ENCODE assay signal across 8 cellular contexts in genomic region chr4:2416564-2417195, GRCh38. TPM values are rescaled to one million over a fixed set of nuclear protein-coding genes. Genes with fewer than 3 reads are reported as not detected.
A peak's percentile ranks its signal among the peaks of the same experiment; 100 is the strongest.
DNase-seq lines count a peak whose midpoint lies in the region; ATAC-seq and TF ChIP-seq lines count a peak whose summit lies in the region.

No MANE protein-coding gene starts in this region.

- intact Hi-C loops in uterus (cut with DNase I; ENCODE audit: low total_unique reads) (loop anchor here (5.0 kb wide), 1 partner anchor 526 kb away; no protein-coding TSS in a partner anchor), body of pancreas (cut with DNase I) (no loop called here)

- H3K9me3 ChIP-seq in Peyer's patch (no peaks in the 10 kb centered on the region), uterus (no peaks in the 10 kb centered on the region), body of pancreas (no peaks in the 10 kb centered on the region)

- H3K4me1 Mint-ChIP-seq in mesothelial cell of epicardium: peaks cover 15% of the 10 kb centered on the region

- TF ChIP-seq CTCF in AG10803 (conservative IDR thresholded peaks at IDR 0.05; ENCODE audit: low read length) (no peak), Peyer's patch (IDR thresholded peaks at IDR 0.05) (no peak), mesothelial cell of epicardium (IDR thresholded peaks at IDR 0.05; ENCODE audit: unreplicated experiment) (no peak), uterus (IDR thresholded peaks at IDR 0.05) (no peak), body of pancreas (IDR thresholded peaks at IDR 0.05) (no peak)

- H3K27ac Mint-ChIP-seq in mesothelial cell of epicardium: no peak overlapping the region

- peak overlapping the region; percentile 24 for H3K4me3 Mint-ChIP-seq in mesothelial cell of epicardium

- H3K27me3 ChIP-seq in Peyer's patch: no peaks in the 10 kb centered on the region
- peaks cover 0 to 13% of the 10 kb centered on the region in 2 donors for H3K27me3 ChIP-seq in uterus
- no peaks in the 10 kb centered on the region for H3K27me3 ChIP-seq in body of pancreas

- no peaks in the 10 kb centered on the region for H3K9me3 Mint-ChIP-seq in mesothelial cell of epicardium

- TF ChIP-seq POLR2A in Peyer's patch (IDR thresholded peaks at IDR 0.05) (peak; percentile 26 to 29), uterus (IDR thresholded peaks at IDR 0.05) (no peak), body of pancreas (IDR thresholded peaks at IDR 0.05) (no peak)

- H3K27ac ChIP-seq in Peyer's patch (peak overlapping the region; percentile 39 to 88 (median 58)), cingulate gyrus (ENCODE audit: low read depth, low read length) (peak overlapping the region; percentile 16), uterus (peak overlapping the region in 1 of 2 donors; percentile 4), body of pancreas (peak overlapping the region in 1 of 4 donors; percentile 14)

- H3K4me3 ChIP-seq in AG10803 (ENCODE audit: low read length) (peak overlapping the region; percentile 63), Peyer's patch (peak overlapping the region; percentile 51 to 96 (median 80)), uterus (peak overlapping the region; percentile 15 to 33), body of pancreas (no peak overlapping the region)

- no peaks in the 10 kb centered on the region for H3K36me3 ChIP-seq in Peyer's patch
- no peaks in the 10 kb centered on the region for H3K36me3 ChIP-seq in uterus
- no peaks in the 10 kb centered on the region for H3K36me3 ChIP-seq in body of pancreas (replicated peaks in 1 of 2; ENCODE audit: insufficient read depth in 1 of 2, low read depth in 2 of 2)

- WGBS in body of pancreas, 2 donors: 26 to 72% methylated on average over 27 to 53 of the region's 53 CpGs

- H3K4me1 ChIP-seq in Peyer's patch (peaks cover 0 to 55% (median 27%) of the 10 kb centered on the region in 4 donors), uterus (peaks cover 0 to 4% of the 10 kb centered on the region in 2 donors), body of pancreas (peaks cover 46% of the 10 kb centered on the region)

- DNase-seq in AG10803 (ENCODE audit: low read depth) (peak; percentile 29), Peyer's patch (peak in 2 of 3 donors; percentile 73 to 75), mesothelial cell of epicardium (ENCODE audit: low spot score in 2 of 2, unreplicated experiment in 2 of 2) (no peak), uterus (no peak), body of pancreas (no peak)

- ATAC-seq in body of pancreas: no peak
- no peak for ATAC-seq in GM18498 (IDR thresholded peaks at IDR 0.05; ENCODE audit: unreplicated experiment)
- ATAC-seq in GM21619 (IDR thresholded peaks at IDR 0.05; ENCODE audit: unreplicated experiment): no peak

- H3K36me3 Mint-ChIP-seq in mesothelial cell of epicardium: no peaks in the 10 kb centered on the region

- peaks cover 89% of the 10 kb centered on the region for H3K27me3 Mint-ChIP-seq in mesothelial cell of epicardium (ENCODE audit: low read depth)

RNA-seq across cellular contexts. Expression of gene ZFYVE28, which starts 1.8 kb away (rescaled TPM):
- total RNA-seq in Peyer's patch: 100 to 1,000 TPM in 1 of 4 donors, 10 to 100 TPM in 3; 20.6 to 153 (median 63.2) TPM
- 0.38 to 0.51 TPM (median 0.45 TPM) in 3 replicates for total RNA-seq in mesothelial cell of epicardium
- 10 to 100 TPM in 3 of 4 donors, 1 to 10 TPM in 1; 5.4 to 16.7 (median 13.4) TPM for total RNA-seq in uterus
- 10 to 100 TPM in 1 of 2 donors, 1 to 10 TPM in 1; 5.7 to 16.8 TPM for total RNA-seq in body of pancreas

RNA-seq across cellular contexts. Expression of gene CFAP99, which starts 2.1 kb away (rescaled TPM):
- 1 to 10 TPM in 1 of 4 donors, under 1 TPM in 1, not detected in 2; 0.80 to 1.2 TPM for total RNA-seq in Peyer's patch
- 0.11 TPM in 1 of 3 replicates, not detected in the others for total RNA-seq in mesothelial cell of epicardium
- total RNA-seq in uterus: under 1 TPM in 2 of 4 donors, not detected in 2; 0.21 to 0.46 TPM
- total RNA-seq in body of pancreas: not detected

RNA-seq across cellular contexts. Expression of gene RNF4, which starts 52.2 kb away (rescaled TPM):
- total RNA-seq in Peyer's patch (10 to 100 TPM; 42.2 to 99.0 (median 50.1) TPM), mesothelial cell of epicardium (59.8 to 63.8 TPM (median 61.0 TPM) in 3 replicates), uterus (10 to 100 TPM; 10.8 to 57.9 (median 33.9) TPM), body of pancreas (10 to 100 TPM; 29.0 to 29.3 TPM)

Comparison
In these comparisons a context has a peak if more than half of its experiments do, and no peak if none do; other contexts are left out.
1. DNase-seq: peak in AG10803 (single experiment) and Peyer's patch (2 of 3); none in mesothelial cell of epicardium (0 of 2), uterus (0 of 2) and body of pancreas (0 of 4).
2. H3K4me3 ChIP-seq: peak in AG10803 (single experiment), Peyer's patch (4 of 4) and uterus (2 of 2); none in body of pancreas (0 of 2).
3. POLR2A ChIP-seq: peak in Peyer's patch (2 of 2); none in uterus (0 of 2) and body of pancreas (0 of 3).